Comparison of ENCODE assay signal across 8 cellular contexts in genomic region chr3:12158387-12159226, GRCh38. TPM values are rescaled to one million over a fixed set of nuclear protein-coding genes. Genes with fewer than 3 reads are reported as not detected.
A peak's percentile ranks its signal among the peaks of the same experiment; 100 is the strongest.
DNase-seq lines count a peak whose midpoint lies in the region.

TIMP4 (minus strand) TSS chr3:12158912; CDS start chr3:12158840, 72 bp downstream.

- peak within 1 kb of the TSS in 1 of 2 experiments; percentile 85 for H3K14ac ChIP-seq in mesenchymal stem cell (ENCODE audit: low read length in 2 of 2)

- peak within 1 kb of the TSS; percentile 80 for H3K4me2 ChIP-seq in mesenchymal stem cell (ENCODE audit: low read length, poor library complexity, severe bottlenecking)

- peak within 1 kb of the TSS; percentile 85 for H2AFZ ChIP-seq in mesenchymal stem cell (ENCODE audit: low read depth, low read length)

- H3K27ac ChIP-seq in ectodermal cell (ENCODE audit: insufficient read depth, low read depth, low read length, poor library complexity, severe bottlenecking) (no peak within 1 kb of the TSS), mesenchymal stem cell (ENCODE audit: low read length, poor library complexity, severe bottlenecking) (no peak within 1 kb of the TSS)

- peak within 1 kb of the TSS; percentile 75 for H3K9ac ChIP-seq in mesenchymal stem cell (ENCODE audit: low read length)

- H3K27me3 Mint-ChIP-seq in activated naive CD8-positive, alpha-beta T cell: peaks cover 8% of the 10 kb centered on the region
- H3K27me3 Mint-ChIP-seq in activated naive CD8-positive, alpha-beta T cell treated with anti-CD3 and anti-CD28 coated beads for 36 hours: peaks cover 28% of the 10 kb centered on the region

- peak within 1 kb of the TSS; percentile 33 for H2BK15ac ChIP-seq in mesenchymal stem cell (ENCODE audit: low read depth, poor library complexity, severe bottlenecking)

- H2BK12ac ChIP-seq in mesenchymal stem cell (ENCODE audit: low read length in 2 of 2): peak within 1 kb of the TSS in 1 of 2 experiments; percentile 77

- no peaks in the 10 kb centered on the region for H3K79me1 ChIP-seq in mesenchymal stem cell (replicated peaks; ENCODE audit: low read length, poor library complexity, severe bottlenecking)

- DNase-seq in activated naive CD8-positive, alpha-beta T cell treated with anti-CD3 and anti-CD28 coated beads for 36 hours: no peak
- DNase-seq in mesenchymal stem cell: peak; percentile 46
- no peak for DNase-seq in ureter (ENCODE audit: low spot score)
- no peak for DNase-seq in Kasumi-1 (lab: John Stamatoyannopoulos, UW)
- no peak for DNase-seq in UCSD-AML1 (lab: John Stamatoyannopoulos, UW; ENCODE audit: unreplicated experiment)
- no peak for DNase-seq in NCI-H446 (lab: John Stamatoyannopoulos, UW)

- H3K18ac ChIP-seq in mesenchymal stem cell (ENCODE audit: low read depth in 1 of 2, low read length in 2 of 2): peak within 1 kb of the TSS; percentile 57 to 81

- no peaks in the 10 kb centered on the region for H3K9me3 Mint-ChIP-seq in activated naive CD8-positive, alpha-beta T cell (ENCODE audit: low read depth)
- H3K9me3 Mint-ChIP-seq in activated naive CD8-positive, alpha-beta T cell treated with anti-CD3 and anti-CD28 coated beads for 36 hours: no peaks in the 10 kb centered on the region

- H3K27me3 ChIP-seq in ectodermal cell (ENCODE audit: control insufficient read depth, insufficient read depth, low read length, poor library complexity, severe bottlenecking) (peaks cover 49% of the 10 kb centered on the region), mesenchymal stem cell (ENCODE audit: control insufficient read depth in 1 of 2, insufficient read depth in 1 of 2, low read length in 2 of 2) (no peaks in the 10 kb centered on the region)

- H3K4me3 ChIP-seq in ectodermal cell (ENCODE audit: insufficient read depth, low read depth, low read length) (peak within 1 kb of the TSS; percentile 11), mesenchymal stem cell (ENCODE audit: insufficient read depth in 1 of 2, low read depth in 1 of 2, low read length in 2 of 2) (peak within 1 kb of the TSS; percentile 52 to 75)

- H3K4ac ChIP-seq in mesenchymal stem cell (ENCODE audit: low read depth in 1 of 2, low read length in 2 of 2): peak within 1 kb of the TSS; percentile 14 to 73

- H3K4me1 Mint-ChIP-seq in activated naive CD8-positive, alpha-beta T cell (ENCODE audit: low read depth): no peaks in the 10 kb centered on the region
- peaks cover 15% of the 10 kb centered on the region for H3K4me1 Mint-ChIP-seq in activated naive CD8-positive, alpha-beta T cell treated with anti-CD3 and anti-CD28 coated beads for 36 hours

- no peak within 1 kb of the TSS for H2BK120ac ChIP-seq in mesenchymal stem cell (ENCODE audit: low read depth, low read length)

- H4K91ac ChIP-seq in mesenchymal stem cell (ENCODE audit: low read length): peak within 1 kb of the TSS; percentile 70

- H3K4me3 Mint-ChIP-seq in activated naive CD8-positive, alpha-beta T cell: peak within 1 kb of the TSS; percentile 0
- no peak within 1 kb of the TSS for H3K4me3 Mint-ChIP-seq in activated naive CD8-positive, alpha-beta T cell treated with anti-CD3 and anti-CD28 coated beads for 36 hours

- H2BK5ac ChIP-seq in mesenchymal stem cell (ENCODE audit: low read depth, low read length, poor library complexity, severe bottlenecking): no peak within 1 kb of the TSS

- peak within 1 kb of the TSS; percentile 66 for H4K8ac ChIP-seq in mesenchymal stem cell (ENCODE audit: low read length)

- no peaks in the 10 kb centered on the region for H3K36me3 ChIP-seq in ectodermal cell (ENCODE audit: control insufficient read depth, insufficient read depth, low read length)
- no peaks in the 10 kb centered on the region for H3K36me3 ChIP-seq in mesenchymal stem cell (ENCODE audit: control insufficient read depth in 1 of 2, insufficient read depth in 2 of 2, low read depth in 1 of 2, low read length in 2 of 2)

- H3K27ac Mint-ChIP-seq in activated naive CD8-positive, alpha-beta T cell: no peak within 1 kb of the TSS
- H3K27ac Mint-ChIP-seq in activated naive CD8-positive, alpha-beta T cell treated with anti-CD3 and anti-CD28 coated beads for 36 hours: no peak within 1 kb of the TSS

- H3K23ac ChIP-seq in mesenchymal stem cell (ENCODE audit: low read length in 2 of 2): no peak within 1 kb of the TSS

- H2AK5ac ChIP-seq in mesenchymal stem cell (ENCODE audit: low read length, severe bottlenecking): no peak within 1 kb of the TSS

- no peaks in the 10 kb centered on the region for H3K36me3 Mint-ChIP-seq in activated naive CD8-positive, alpha-beta T cell
- H3K36me3 Mint-ChIP-seq in activated naive CD8-positive, alpha-beta T cell treated with anti-CD3 and anti-CD28 coated beads for 36 hours: peaks cover 2% of the 10 kb centered on the region

- 5 to 6% methylated on average over 34 of the region's 34 CpGs for WGBS in ectodermal cell, 2 experiments
- WGBS in mesenchymal stem cell: 36% methylated on average over 34 of the region's 34 CpGs

- H3K9me3 ChIP-seq in ectodermal cell (ENCODE audit: control insufficient read depth, low read length) (no peaks in the 10 kb centered on the region), mesenchymal stem cell (ENCODE audit: control insufficient read depth, low read length) (no peaks in the 10 kb centered on the region)

- H3K4me1 ChIP-seq in ectodermal cell (ENCODE audit: control insufficient read depth, insufficient read depth, low read length) (peaks cover 15% of the 10 kb centered on the region), mesenchymal stem cell (ENCODE audit: control insufficient read depth, insufficient read depth, low read depth, low read length) (peaks cover 20% of the 10 kb centered on the region)

RNA-seq across cellular contexts. Expression of gene TIMP4, which starts in this region (rescaled TPM):
- total RNA-seq in activated naive CD8-positive, alpha-beta T cell treated with anti-CD3 and anti-CD28 coated beads for 36 hours: not detected
- polyA plus RNA-seq in ectodermal cell (2013, experiment 1 of 4): not detected
- polyA plus RNA-seq in ectodermal cell (2013, experiment 2 of 4): 0.11 TPM
- not detected for polyA plus RNA-seq in ectodermal cell (2013, experiment 3 of 4)
- not detected for polyA plus RNA-seq in ectodermal cell (2013, experiment 4 of 4)
- 6.6 TPM for polyA plus RNA-seq in mesenchymal stem cell (2013, experiment 1 of 2)
- 6.6 TPM for polyA plus RNA-seq in mesenchymal stem cell (2013, experiment 2 of 2)
- 16.5 TPM for total RNA-seq in ureter

Comparison
In these comparisons a context has a peak if more than half of its experiments do, and no peak if none do; other contexts are left out.
1. RNA of gene TIMP4 (total RNA-seq): 16.5 TPM in ureter (single experiment); not detected in activated naive CD8-positive, alpha-beta T cell treated with anti-CD3 and anti-CD28 coated beads for 36 hours; every median in the first group is over 10 times any median in the second.